In the genomic region with DNA sequence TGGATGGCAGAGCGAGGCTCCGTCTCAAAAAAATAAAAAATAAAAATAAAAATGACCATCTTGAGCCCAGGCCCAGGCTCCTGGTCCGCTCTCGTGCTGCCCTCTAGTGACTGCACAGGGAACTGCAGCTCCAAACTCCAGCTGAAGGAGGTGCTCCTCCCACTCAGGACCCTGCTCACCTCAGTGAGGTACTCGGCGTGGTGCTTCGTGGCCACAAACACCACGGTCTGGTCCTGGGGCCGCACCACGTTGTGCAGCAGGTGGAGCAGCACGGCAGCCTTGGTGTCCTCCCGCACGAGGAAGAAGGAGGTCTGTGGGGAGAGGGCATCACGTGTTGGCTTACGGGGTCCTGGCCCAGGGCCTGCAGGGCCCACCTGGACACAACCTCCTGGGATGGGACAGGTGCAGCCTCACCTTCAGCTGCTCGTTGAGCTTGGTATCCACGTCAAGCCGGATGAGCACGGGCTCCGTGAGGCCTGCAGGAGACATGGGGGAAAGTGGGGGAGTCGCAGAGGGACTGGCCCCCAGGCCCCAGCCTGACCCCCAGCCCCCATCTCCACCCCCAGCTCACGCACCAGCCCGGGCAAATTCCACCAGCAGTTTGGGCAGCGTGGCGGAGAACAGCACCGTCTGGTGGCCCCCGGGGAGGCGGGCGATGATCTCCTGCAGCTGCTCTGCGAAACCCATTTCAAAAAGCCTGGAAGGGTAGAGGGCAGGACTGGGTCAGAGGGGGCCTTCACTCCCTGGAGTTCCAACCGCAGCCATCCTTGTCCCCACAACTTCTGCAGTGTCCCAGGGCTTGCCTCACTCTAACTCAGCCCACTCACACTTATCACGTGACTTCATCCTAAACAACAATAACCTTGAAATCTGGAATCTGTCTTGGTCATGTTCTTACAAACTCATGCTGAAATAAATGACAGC, we compare ENCODE assay signal across 8 cellular contexts. TPM values are rescaled to one million over a fixed set of nuclear protein-coding genes. Genes with fewer than 3 reads are reported as not detected.
DNase-seq lines count a peak whose midpoint lies in the region; ATAC-seq, FAIRE-seq and TF ChIP-seq lines count a peak whose summit lies in the region.

No MANE protein-coding gene starts in this region.

- intact Hi-C loops in activated B cell treated with CpG ODN at 0.5 μM for 24 hours (cut with micrococcal nuclease) = loop anchor here (1.0 to 2.0 kb wide), 6 partner anchors 22 to 274 kb away; no protein-coding TSS in a partner anchor

- peak; percentile 81 for ATAC-seq in activated B cell treated with CpG ODN at 0.5 μM for 24 hours (ENCODE audit: low read depth)
- no peak for ATAC-seq in HG03108 (IDR thresholded peaks at IDR 0.05; ENCODE audit: unreplicated experiment)

- FAIRE-seq in bronchial epithelial cell (lab: Jason Lieb, UNC) = no peak

- CTCF ChIA-PET in activated B cell treated with CpG ODN at 0.5 μM for 24 hours (lab: Charles Lee) = interaction anchor here (0.6 to 3.8 kb wide), 30 partner anchors 9 to 274 kb away, joined by 3 to 35 read pairs (median 4); partner anchors contain the start of genes DDX54, OAS2 and RITA1

- H3K36me3 Mint-ChIP-seq in activated B cell treated with CpG ODN at 0.5 μM for 24 hours (ENCODE audit: low read depth) = peaks cover 88% of the 10 kb centered on the region

- H3K27me3 ChIP-seq in bronchial epithelial cell (ENCODE audit: control insufficient read depth, insufficient read depth, low read length) = no peaks in the 10 kb centered on the region

- DNase-seq in NOMO-1 (lab: John Stamatoyannopoulos, UW; ENCODE audit: unreplicated experiment in 2 of 2) (peak; percentile 5 to 35), NOMO-1 treated with dmso at 0.1 percent for 144 hours (lab: John Stamatoyannopoulos, UW; ENCODE audit: unreplicated experiment) (no peak), LHCN-M2 (ENCODE audit: low read depth) (peak; percentile 56), activated B cell treated with CpG ODN at 0.5 μM for 24 hours (peak; percentile 78), bronchial epithelial cell (ENCODE audit: low read depth) (peak; percentile 47), left kidney (ENCODE audit: low read depth, low spot score) (peak; percentile 79)
- peak; percentile 68 to 75 for DNase-seq in stimulated activated CD4-positive, alpha-beta T cell treated with anti-CD3 and anti-CD28 coated beads, Interleukin-4, amount 100 ng/mL, for 4 hours

- no peaks in the 10 kb centered on the region for H3K9me3 Mint-ChIP-seq in activated B cell treated with CpG ODN at 0.5 μM for 24 hours

- H3K27ac Mint-ChIP-seq in activated B cell treated with CpG ODN at 0.5 μM for 24 hours = no peak overlapping the region

- H3K4me1 Mint-ChIP-seq in activated B cell treated with CpG ODN at 0.5 μM for 24 hours = peaks cover 32% of the 10 kb centered on the region

- POLR2A ChIA-PET in activated B cell treated with CpG ODN at 0.5 μM for 24 hours (lab: Charles Lee) = interaction anchor here (0.6 to 3.0 kb wide), 7 partner anchors 10 to 241 kb away, joined by 3 to 15 read pairs (median 5); partner anchors contain the start of genes DDX54 and RITA1

- no peaks in the 10 kb centered on the region for H3K27me3 Mint-ChIP-seq in activated B cell treated with CpG ODN at 0.5 μM for 24 hours

- peaks cover 57% of the 10 kb centered on the region for H3K36me3 ChIP-seq in bronchial epithelial cell (ENCODE audit: control insufficient read depth, insufficient read depth, low read length)

- no peak overlapping the region for H3K4me3 Mint-ChIP-seq in activated B cell treated with CpG ODN at 0.5 μM for 24 hours

- H3K4me3 ChIP-seq in bronchial epithelial cell (ENCODE audit: low read depth, low read length) = no peak overlapping the region

- peak; percentile 95 for TF ChIP-seq CTCF in activated B cell treated with CpG ODN at 0.5 μM for 24 hours (IDR thresholded peaks at IDR 0.05)
- peak; percentile 99 for TF ChIP-seq CTCF in bronchial epithelial cell (IDR thresholded peaks at IDR 0.05; ENCODE audit: insufficient read depth, low read length, severe bottlenecking)

RNA-seq across cellular contexts. Expression of gene DDX54, which starts 10.6 kb away (rescaled TPM):
- 58.7 and 74.3 TPM in 2 replicates for total RNA-seq in LHCN-M2 (2014; rRNA removed)
- 36.5 TPM for polyA plus RNA-seq in LHCN-M2 (2012)
- 115 TPM in 2 replicates for total RNA-seq in activated B cell treated with CpG ODN at 0.5 μM for 24 hours
- total RNA-seq in bronchial epithelial cell = 31.4 and 40.5 TPM in 2 replicates

RNA-seq across cellular contexts. Expression of gene RITA1, which starts 10.8 kb away (rescaled TPM):
- 34.2 and 38.0 TPM in 2 replicates for total RNA-seq in LHCN-M2 (2014; rRNA removed)
- polyA plus RNA-seq in LHCN-M2 (2012) = 23.2 TPM
- 15.5 and 18.2 TPM in 2 replicates for total RNA-seq in activated B cell treated with CpG ODN at 0.5 μM for 24 hours
- total RNA-seq in bronchial epithelial cell = 14.6 and 17.6 TPM in 2 replicates

RNA-seq across cellular contexts. Expression of gene CFAP73, which starts 25.2 kb away (rescaled TPM):
- total RNA-seq in LHCN-M2 (2014; rRNA removed) (not detected in 2 replicates), activated B cell treated with CpG ODN at 0.5 μM for 24 hours (0.88 and 1.1 TPM in 2 replicates), bronchial epithelial cell (not detected in 2 replicates)
- polyA plus RNA-seq in LHCN-M2 (2012) = 0.05 TPM

RNA-seq across cellular contexts. Expression of gene RASAL1, which starts 39.2 kb away (rescaled TPM):
- total RNA-seq in LHCN-M2 (2014; rRNA removed) = not detected in 2 replicates
- polyA plus RNA-seq in LHCN-M2 (2012) = not detected
- 4.9 and 7.1 TPM in 2 replicates for total RNA-seq in activated B cell treated with CpG ODN at 0.5 μM for 24 hours
- total RNA-seq in bronchial epithelial cell = 0.26 and 2.3 TPM in 2 replicates

RNA-seq across cellular contexts. Expression of gene TPCN1, which starts 46.5 kb away (rescaled TPM):
- total RNA-seq in LHCN-M2 (2014; rRNA removed) = 17.8 and 21.4 TPM in 2 replicates
- 11.4 TPM for polyA plus RNA-seq in LHCN-M2 (2012)
- 107 and 126 TPM in 2 replicates for total RNA-seq in activated B cell treated with CpG ODN at 0.5 μM for 24 hours
- 9.0 and 11.3 TPM in 2 replicates for total RNA-seq in bronchial epithelial cell
